17 cellular contexts compared by ENCODE assay signal in the genomic region with DNA sequence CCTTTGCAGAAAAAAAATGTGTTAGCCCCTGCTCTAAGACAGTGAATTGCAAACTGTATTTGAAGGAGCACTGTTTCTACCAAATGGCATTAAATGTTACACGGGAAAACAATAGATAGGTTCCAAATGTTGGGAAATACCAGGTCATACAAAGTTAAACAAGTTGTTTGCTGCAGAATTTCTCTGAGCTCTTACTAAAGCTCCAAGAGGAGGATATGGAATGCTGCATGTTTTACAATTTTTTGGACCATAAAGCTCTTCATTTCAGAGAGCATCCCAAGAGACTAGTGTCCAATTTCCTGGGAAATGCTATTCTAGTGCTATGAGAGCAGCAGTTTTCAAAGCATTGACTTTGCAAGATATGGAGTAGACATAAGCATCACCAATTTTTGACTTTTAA.
DNase-seq lines count a peak whose midpoint lies in the region; FAIRE-seq and TF ChIP-seq lines count a peak whose summit lies in the region.
"Had no signal": no experiment of that assay in that cellular context is flagged by ENCODE, and none has a peak within 500 bp of the region (broad histone marks: within the 10 kb centered on the region; RNA-seq: fewer than 3 reads in every experiment).

No MANE protein-coding gene starts in this region.

- POLR2A ChIA-PET in Caco-2 (lab: Charles Lee) = no interaction called here

- DNase-seq in EH (ENCODE audit: low read depth) = peak; percentile 32
- DNase-seq in astrocyte (ENCODE audit: low read depth) = no peak
- DNase-seq in fibroblast of gingiva (ENCODE audit: low read depth) = peak; percentile 36
- DNase-seq in myocyte (ENCODE audit: low read depth) = peak; percentile 16
- no peak for DNase-seq in Caco-2
- DNase-seq in activated T-cell treated with anti-CD3 and anti-CD28 coated beads for 4 hours = no peak
- no peak for DNase-seq in mesenteric fat pad (ENCODE audit: low spot score)
- no peak for DNase-seq in HuH-7 (ENCODE audit: low spot score)
- DNase-seq: BE2C; C1 segment of cervical spinal cord; CD4-positive, CD25-positive, alpha-beta regulatory T cell; CD8-positive, alpha-beta memory T cell; COR-L47; GDM1; HCEC 1CT had no signal

- H3K9me3 ChIP-seq in astrocyte (ENCODE audit: insufficient read depth, low read depth, low read length) = no peaks in the 10 kb centered on the region
- H3K9me3 ChIP-seq in Caco-2 = no peaks in the 10 kb centered on the region
- H3K9me3 ChIP-seq: BE2C had no signal

- no peak overlapping the region for H3K4me3 ChIP-seq in astrocyte (ENCODE audit: insufficient read depth, low read depth, low read length)
- no peak overlapping the region for H3K4me3 ChIP-seq in Caco-2 (ENCODE audit: low read depth, low read length)
- H3K4me3 ChIP-seq: GM23338 had no signal

- H3K27ac ChIP-seq in astrocyte (ENCODE audit: low read depth, low read length) = no peak overlapping the region

- intact Hi-C loops in Caco-2 (cut with micrococcal nuclease; ENCODE audit: unreplicated experiment) = no loop called here

- H3K79me2 ChIP-seq in astrocyte (ENCODE audit: insufficient read depth, low read length) = no peaks in the 10 kb centered on the region

- CTCF ChIA-PET in Caco-2 (lab: Charles Lee) = no interaction called here

- H4K20me1 ChIP-seq in astrocyte (ENCODE audit: insufficient read depth, low read length) = no peaks in the 10 kb centered on the region

- H3K9me3 Mint-ChIP-seq in astrocyte (ENCODE audit: unreplicated experiment) (no peaks in the 10 kb centered on the region), Caco-2 (ENCODE audit: unreplicated experiment) (no peaks in the 10 kb centered on the region)
- H3K9me3 Mint-ChIP-seq: GM23338 had no signal

- BruUV-seq in Caco-2 (replicated peaks; lab: Mats Ljungman, UMichigan) = no TSS peak

- H3K4me2 ChIP-seq in astrocyte (ENCODE audit: low read length) = no peak overlapping the region
- H3K4me2 ChIP-seq: GM23338 had no signal

- H3K27me3 Mint-ChIP-seq in astrocyte (ENCODE audit: low read depth, unreplicated experiment) (peaks cover 2% of the 10 kb centered on the region), Caco-2 (ENCODE audit: insufficient read depth, unreplicated experiment) (no peaks in the 10 kb centered on the region)
- H3K27me3 Mint-ChIP-seq: CD4-positive, CD25-positive, alpha-beta regulatory T cell had no signal

- H2AFZ ChIP-seq in astrocyte (ENCODE audit: low read depth, low read length) = no peak overlapping the region
- H2AFZ ChIP-seq: GM23338 had no signal

- H3K36me3 Mint-ChIP-seq in astrocyte (ENCODE audit: low read depth, unreplicated experiment) (no peaks in the 10 kb centered on the region), Caco-2 (ENCODE audit: insufficient read depth, unreplicated experiment) (no peaks in the 10 kb centered on the region)
- H3K36me3 Mint-ChIP-seq: CD4-positive, CD25-positive, alpha-beta regulatory T cell; CD8-positive, alpha-beta memory T cell had no signal

- peaks cover 29% of the 10 kb centered on the region for H3K4me1 Mint-ChIP-seq in astrocyte (ENCODE audit: low read depth, unreplicated experiment)
- H3K4me1 Mint-ChIP-seq in Caco-2 (ENCODE audit: low read depth, unreplicated experiment) = no peaks in the 10 kb centered on the region
- H3K4me1 Mint-ChIP-seq: CD4-positive, CD25-positive, alpha-beta regulatory T cell; CD8-positive, alpha-beta memory T cell had no signal

- H3K4me3 Mint-ChIP-seq in astrocyte (ENCODE audit: unreplicated experiment) = no peak overlapping the region
- no peak overlapping the region for H3K4me3 Mint-ChIP-seq in Caco-2 (ENCODE audit: unreplicated experiment)
- H3K4me3 Mint-ChIP-seq: CD4-positive, CD25-positive, alpha-beta regulatory T cell; CD8-positive, alpha-beta memory T cell; GM23338 had no signal

- TF ChIP-seq CTCF in astrocyte (IDR thresholded peaks at IDR 0.05; ENCODE audit: insufficient read depth, low read depth, low read length) (no peak), Caco-2 (IDR thresholded peaks at IDR 0.05; ENCODE audit: insufficient read depth in 1 of 2, low read depth in 1 of 2, low read length in 1 of 2, severe bottlenecking in 1 of 2, unreplicated experiment in 1 of 2) (no peak)

- FAIRE-seq in astrocyte (lab: Jason Lieb, UNC) = peak; percentile 5
- FAIRE-seq: H54 had no signal

- H3K4me1 ChIP-seq in astrocyte (ENCODE audit: insufficient read depth, low read length) (peaks cover 14% of the 10 kb centered on the region), Caco-2 (no peaks in the 10 kb centered on the region)
- H3K4me1 ChIP-seq: BE2C had no signal

- no peak overlapping the region for H3K27ac Mint-ChIP-seq in astrocyte (ENCODE audit: unreplicated experiment)
- no peak overlapping the region for H3K27ac Mint-ChIP-seq in Caco-2 (ENCODE audit: unreplicated experiment)
- H3K27ac Mint-ChIP-seq: CD4-positive, CD25-positive, alpha-beta regulatory T cell; CD8-positive, alpha-beta memory T cell; GM23338 had no signal

- H3K36me3 ChIP-seq in astrocyte (ENCODE audit: insufficient read depth, low read length) (no peaks in the 10 kb centered on the region), Caco-2 (ENCODE audit: control insufficient read depth, insufficient read depth, low read length) (no peaks in the 10 kb centered on the region)
- H3K36me3 ChIP-seq: BE2C had no signal

- H3K27me3 ChIP-seq in astrocyte (ENCODE audit: insufficient read depth, low read length) = no peaks in the 10 kb centered on the region
- H3K27me3 ChIP-seq in Caco-2 (replicated peaks; ENCODE audit: control insufficient read depth, insufficient read depth, low read length) = no peaks in the 10 kb centered on the region
- H3K27me3 ChIP-seq: BE2C had no signal

- H3K9ac ChIP-seq in astrocyte (ENCODE audit: low read length) = no peak overlapping the region

Comparison
In these comparisons a context has a peak if more than half of its experiments do, and no peak if none do; other contexts are left out.
1. DNase-seq: peak in EH (single experiment), fibroblast of gingiva (single experiment) and myocyte (single experiment); none in astrocyte (single experiment), Caco-2 (0 of 2), activated T-cell treated with anti-CD3 and anti-CD28 coated beads for 4 hours (single experiment), mesenteric fat pad (single experiment) and HuH-7 (single experiment).